8 cellular contexts compared by ENCODE assay signal in genomic region chr17:3695129-3695722, GRCh38. TPM values are rescaled to one million over a fixed set of nuclear protein-coding genes. Genes with fewer than 3 reads are reported as not detected.
DNase-seq lines count a peak whose midpoint lies in the region; ATAC-seq and TF ChIP-seq lines count a peak whose summit lies in the region.

No MANE protein-coding gene starts in this region.

- H2BK5ac ChIP-seq in IMR-90 (ENCODE audit: low read depth, low read length, poor library complexity, severe bottlenecking), result no peak overlapping the region

- H3K9me3 ChIP-seq in IMR-90 (ENCODE audit: control insufficient read depth, insufficient read depth, low read length) (peaks cover 12% of the 10 kb centered on the region), mammary epithelial cell (replicated peaks; ENCODE audit: insufficient read depth, low read length) (peaks cover 6% of the 10 kb centered on the region), thyroid gland (no peaks in the 10 kb centered on the region)

- H3K9me3 Mint-ChIP-seq in mesothelial cell of epicardium, result no peaks in the 10 kb centered on the region

- in situ Hi-C loops in IMR-90 (cut with MboI; ENCODE audit: low sequenced_read_pairs) (no loop called here), mammary epithelial cell (cut with MboI; ENCODE audit: low sequenced_read_pairs in 2 of 2) (no loop called here)

- WGBS in IMR-90 (ENCODE audit: extremely low coverage in 2 of 2, insufficient read length in 1 of 2), 2 experiments, result 0% methylated on average over 3 of the region's 17 CpGs; no CpG with 5 or more reads in 1 of the 2 experiments
- WGBS in mammary epithelial cell (ENCODE audit: low coverage, missing lambda C conversion rate), result 39% methylated on average over 5 of the region's 17 CpGs
- WGBS in thyroid gland, 2 donors, result 0 to 5% methylated on average over 3 to 4 of the region's 17 CpGs

- no peaks in the 10 kb centered on the region for H3K9me1 ChIP-seq in IMR-90 (ENCODE audit: insufficient read depth, low read length)

- CTCF ChIA-PET in BJ (lab: Yijun Ruan, JAX) (interaction anchor here (1.1 to 4.2 kb wide), 2 partner anchors 12 to 159 kb away, joined by 3 to 26 read pairs; no protein-coding TSS in a partner anchor), IMR-90 (lab: Yijun Ruan, JAX) (interaction anchor here (1.0 to 1.1 kb wide), 2 partner anchors 13 to 37 kb away, joined by 3 read pairs; no protein-coding TSS in a partner anchor), mammary epithelial cell (lab: Charles Lee; ENCODE audit: low non-redundant PET) (interaction anchor here (0.5 to 0.8 kb wide), 3 partner anchors 25 to 168 kb away, joined by 3 to 18 read pairs (median 4); no protein-coding TSS in a partner anchor)

- no peak overlapping the region; the same call in 1 of the 2 replicates for H2AK5ac ChIP-seq in IMR-90 (ENCODE audit: low read depth, low read length)

- H3K79me1 ChIP-seq in IMR-90 (ENCODE audit: low read depth in 1 of 2, low read length in 2 of 2), result no peaks in the 10 kb centered on the region

- BruUV-seq in IMR-90 (replicated peaks; lab: Mats Ljungman, UMichigan), result no TSS peak
- no TSS peak for BruUV-seq in mammary epithelial cell (replicated peaks; lab: Mats Ljungman, UMichigan)

- H2BK120ac ChIP-seq in IMR-90 (ENCODE audit: low read depth, low read length), result no peak overlapping the region

- H2AFZ ChIP-seq in IMR-90 (replicated peaks; ENCODE audit: low read length, poor library complexity), result peak overlapping the region; percentile 94
- H2AFZ ChIP-seq in mammary epithelial cell (ENCODE audit: low read depth, low read length), result peak overlapping the region; percentile 73

- H3K36me3 Mint-ChIP-seq in mesothelial cell of epicardium, result no peaks in the 10 kb centered on the region

- H3K4me1 ChIP-seq in IMR-90 (ENCODE audit: control insufficient read depth, insufficient read depth, low read length), result peaks cover 4% of the 10 kb centered on the region; the same call in 1 of the 2 replicates
- H3K4me1 ChIP-seq in mammary epithelial cell (ENCODE audit: insufficient read depth, low read length), result peaks cover 12% of the 10 kb centered on the region
- H3K4me1 ChIP-seq in thyroid gland, result peaks cover 7 to 14% of the 10 kb centered on the region in 2 donors

- peaks cover 73% of the 10 kb centered on the region for H3K27me3 Mint-ChIP-seq in mesothelial cell of epicardium (ENCODE audit: low read depth)

- no peak for TF ChIP-seq POLR2A in IMR-90 (IDR thresholded peaks at IDR 0.05; ENCODE audit: low read depth, low read length)
- TF ChIP-seq POLR2A in thyroid gland (IDR thresholded peaks at IDR 0.05), result no peak

- DNase-seq in BJ (ENCODE audit: low read depth) (no peak), IMR-90 (no peak), mammary epithelial cell (no peak), mesothelial cell of epicardium (ENCODE audit: low spot score in 2 of 2, unreplicated experiment in 2 of 2) (no peak), DMS114 treated with DMSO at 0.1 percent for 48 hours (lab: John Stamatoyannopoulos, UW; ENCODE audit: unreplicated experiment) (no peak), NCI-H1092 treated with DMSO at 0.1 percent for 48 hours (lab: John Stamatoyannopoulos, UW) (no peak), thyroid gland (no peak)

- H4K5ac ChIP-seq in IMR-90 (ENCODE audit: low read depth, low read length), result no peak overlapping the region

- peak overlapping the region; percentile 58 for H3K4me3 ChIP-seq in BJ (ENCODE audit: low read depth, low read length)
- peak overlapping the region; percentile 79 for H3K4me3 ChIP-seq in IMR-90 (ENCODE audit: insufficient read depth, low read depth, low read length)
- peak overlapping the region; percentile 21 to 51 (median 51) for H3K4me3 ChIP-seq in mammary epithelial cell (replicated peaks in 1 of 3; ENCODE audit: insufficient read depth in 1 of 3, low read depth in 2 of 3, low read length in 3 of 3)
- no peak overlapping the region for H3K4me3 ChIP-seq in thyroid gland (replicated peaks in 1 of 3)

- no peaks in the 10 kb centered on the region for H3K79me2 ChIP-seq in mammary epithelial cell (ENCODE audit: insufficient read depth, low read length)

- peak overlapping the region; percentile 90 for H3K4me2 ChIP-seq in IMR-90 (ENCODE audit: low read depth, low read length)
- peak overlapping the region; percentile 96 for H3K4me2 ChIP-seq in mammary epithelial cell (ENCODE audit: insufficient read depth, low read depth, low read length)

- H3K4me1 Mint-ChIP-seq in mesothelial cell of epicardium, result peaks cover 7% of the 10 kb centered on the region

- no peak overlapping the region for H3K56ac ChIP-seq in IMR-90 (ENCODE audit: extremely low read depth, insufficient read depth, low read length)

- dilution Hi-C loops in IMR-90 (cut with HindIII; ENCODE audit: low sequenced_read_pairs, unreplicated experiment), result no loop called here
- dilution Hi-C loops in mammary epithelial cell (cut with HindIII; ENCODE audit: low sequenced_read_pairs), result no loop called here

- H4K20me1 ChIP-seq in IMR-90 (ENCODE audit: insufficient read depth, low read length), result no peaks in the 10 kb centered on the region
- no peaks in the 10 kb centered on the region for H4K20me1 ChIP-seq in mammary epithelial cell (ENCODE audit: insufficient read depth, low read length)

- H4K91ac ChIP-seq in IMR-90 (ENCODE audit: insufficient read depth, low read depth, low read length), result no peak overlapping the region

- no peak overlapping the region for H4K8ac ChIP-seq in IMR-90 (ENCODE audit: low read depth in 2 of 2, low read length in 2 of 2)

- no peak overlapping the region for H3K9ac ChIP-seq in IMR-90 (ENCODE audit: low read depth, low read length)
- no peak overlapping the region for H3K9ac ChIP-seq in mammary epithelial cell (ENCODE audit: insufficient read depth, low read length)

- H3K18ac ChIP-seq in IMR-90 (ENCODE audit: low read depth, low read length), result no peak overlapping the region

- POLR2A ChIA-PET in BJ (lab: Charles Lee), result no interaction called here
- POLR2A ChIA-PET in IMR-90 (lab: Charles Lee; ENCODE audit: unreplicated experiment), result no interaction called here

- TF ChIP-seq RAD21 in IMR-90 (IDR thresholded peaks at IDR 0.05; ENCODE audit: low read length), result no peak

- peak overlapping the region; percentile 38; the same call in 1 of the 2 replicates for H3K23ac ChIP-seq in IMR-90 (ENCODE audit: low read depth, low read length)

- no peak overlapping the region for H3K14ac ChIP-seq in IMR-90 (replicated peaks; ENCODE audit: low read depth, low read length)

- no peak overlapping the region for H3K27ac Mint-ChIP-seq in mesothelial cell of epicardium

- intact Hi-C loops in IMR-90 (cut with micrococcal nuclease) (loop anchor here (1.0 kb wide), 1 partner anchor 39 kb away; no protein-coding TSS in a partner anchor), mammary epithelial cell (cut with micrococcal nuclease) (no loop called here), thyroid gland (cut with DNase I) (no loop called here)

- H2BK15ac ChIP-seq in IMR-90 (ENCODE audit: low read depth, low read length), result no peak overlapping the region

- no peaks in the 10 kb centered on the region for H3K36me3 ChIP-seq in BJ (ENCODE audit: control insufficient read depth, insufficient read depth, low read length)
- no peaks in the 10 kb centered on the region for H3K36me3 ChIP-seq in IMR-90 (ENCODE audit: control insufficient read depth, insufficient read depth, low read length)
- no peaks in the 10 kb centered on the region for H3K36me3 ChIP-seq in mammary epithelial cell (ENCODE audit: insufficient read depth, low read length)
- no peaks in the 10 kb centered on the region for H3K36me3 ChIP-seq in thyroid gland

- peak; percentile 42 for ATAC-seq in IMR-90 (ENCODE audit: low read depth)
- ATAC-seq in HG03442 (IDR thresholded peaks at IDR 0.05; ENCODE audit: unreplicated experiment), result no peak

- no peak overlapping the region for H3K27ac ChIP-seq in IMR-90 (ENCODE audit: insufficient read depth, low read length)
- H3K27ac ChIP-seq in mammary epithelial cell (ENCODE audit: insufficient read depth, low read depth, low read length), result no peak overlapping the region
- no peak overlapping the region for H3K27ac ChIP-seq in thyroid gland

- no peak overlapping the region for H2BK20ac ChIP-seq in IMR-90 (ENCODE audit: low read depth, low read length)

- peak overlapping the region; percentile 55 for H2AK9ac ChIP-seq in IMR-90 (replicated peaks; ENCODE audit: low read depth, low read length, poor library complexity)

- peaks cover 2% of the 10 kb centered on the region; the same call in 1 of the 2 replicates for H3K27me3 ChIP-seq in BJ (ENCODE audit: control insufficient read depth, insufficient read depth, low read length)
- H3K27me3 ChIP-seq in IMR-90 (ENCODE audit: control insufficient read depth, insufficient read depth, low read length), result peaks cover 17% of the 10 kb centered on the region
- peaks cover 9% of the 10 kb centered on the region for H3K27me3 ChIP-seq in mammary epithelial cell (ENCODE audit: insufficient read depth, low read length)
- peaks cover 3% of the 10 kb centered on the region for H3K27me3 ChIP-seq in thyroid gland

- TF ChIP-seq CTCF in BJ (IDR thresholded peaks at IDR 0.05; ENCODE audit: insufficient read depth, low read depth, low read length), result no peak
- no peak for TF ChIP-seq CTCF in IMR-90 (conservative IDR thresholded peaks at IDR 0.05; ENCODE audit: low read depth, low read length)
- no peak for TF ChIP-seq CTCF in mammary epithelial cell (conservative IDR thresholded peaks at IDR 0.05 in 1 of 2, IDR thresholded peaks at IDR 0.05 in 1 of 2; ENCODE audit: extremely low read depth in 1 of 2, insufficient read depth in 1 of 2, low read depth in 1 of 2, low read length in 2 of 2)
- TF ChIP-seq CTCF in mesothelial cell of epicardium (IDR thresholded peaks at IDR 0.05; ENCODE audit: unreplicated experiment), result no peak
- no peak for TF ChIP-seq CTCF in thyroid gland (IDR thresholded peaks at IDR 0.05)

- no peak overlapping the region for H3K4ac ChIP-seq in IMR-90 (ENCODE audit: low read depth, low read length)

- H3K4me3 Mint-ChIP-seq in mesothelial cell of epicardium, result peak overlapping the region; percentile 54

RNA-seq across cellular contexts. Expression of gene P2RX5, which starts 0.7 kb away (rescaled TPM):
- polyA plus RNA-seq in BJ (2011; rRNA removed) (5.0 and 6.5 TPM in 2 replicates), IMR-90 (2012; rRNA removed) (3.5 and 3.7 TPM in 2 replicates), mammary epithelial cell (4.7 TPM)
- 3.7 and 5.6 TPM in 2 replicates for polyA minus RNA-seq in BJ (2011; rRNA and poly(A)+ RNA removed)
- total RNA-seq in IMR-90 (2012; rRNA removed) (1.7 and 1.8 TPM in 2 replicates), mammary epithelial cell (1 to 10 TPM; 3.0 to 4.5 TPM), mesothelial cell of epicardium (0.18 to 0.66 TPM (median 0.24 TPM) in 3 replicates), thyroid gland (under 1 TPM in 1 of 4 donors, not detected in 3; 0.54 TPM)
- polyA plus RNA-seq in IMR-90 (2012; cell fraction: cytosol; rRNA removed), result 2.1 and 4.3 TPM in 2 replicates
- polyA plus RNA-seq in IMR-90 (2012; cell fraction: nucleus; rRNA removed; ENCODE audit: low replicate concordance), result 4.0 and 4.2 TPM in 2 replicates
- polyA minus RNA-seq in mammary epithelial cell, result 1.7 TPM

RNA-seq across cellular contexts. Expression of gene EMC6, which starts 26.6 kb away (rescaled TPM):
- polyA plus RNA-seq in BJ (2011; rRNA removed) (38.6 and 42.2 TPM in 2 replicates), IMR-90 (2012; rRNA removed) (80.5 and 84.4 TPM in 2 replicates), mammary epithelial cell (61.8 TPM)
- 3.8 and 5.6 TPM in 2 replicates for polyA minus RNA-seq in BJ (2011; rRNA and poly(A)+ RNA removed)
- total RNA-seq in IMR-90 (2012; rRNA removed) (10.8 and 10.9 TPM in 2 replicates), mammary epithelial cell (10 to 100 TPM; 11.0 to 57.9 TPM), mesothelial cell of epicardium (33.1 to 36.5 TPM (median 33.6 TPM) in 3 replicates), thyroid gland (10 to 100 TPM in 2 of 4 donors, 1 to 10 TPM in 2; 4.1 to 17.3 (median 11.5) TPM)
- polyA plus RNA-seq in IMR-90 (2012; cell fraction: cytosol; rRNA removed), result 22.8 and 105 TPM in 2 replicates
- 23.6 and 35.6 TPM in 2 replicates for polyA plus RNA-seq in IMR-90 (2012; cell fraction: nucleus; rRNA removed; ENCODE audit: low replicate concordance)
- 4.9 TPM for polyA minus RNA-seq in mammary epithelial cell

RNA-seq across cellular contexts. Expression of gene TAX1BP3, which starts 26.8 kb away (rescaled TPM):
- polyA plus RNA-seq in BJ (2011; rRNA removed), result 137 and 207 TPM in 2 replicates
- polyA minus RNA-seq in BJ (2011; rRNA and poly(A)+ RNA removed), result 121 and 167 TPM in 2 replicates
- 146 and 170 TPM in 2 replicates for total RNA-seq in IMR-90 (2012; rRNA removed)
- polyA plus RNA-seq in IMR-90 (2012; rRNA removed), result 176 and 196 TPM in 2 replicates
- polyA plus RNA-seq in IMR-90 (2012; cell fraction: cytosol; rRNA removed), result 234 and 272 TPM in 2 replicates
- polyA plus RNA-seq in IMR-90 (2012; cell fraction: nucleus; rRNA removed; ENCODE audit: low replicate concordance), result 101 and 135 TPM in 2 replicates
- 100 to 1,000 TPM; 188 to 213 TPM for total RNA-seq in mammary epithelial cell
- 141 TPM for polyA plus RNA-seq in mammary epithelial cell
- polyA minus RNA-seq in mammary epithelial cell, result 78.6 TPM
- 133 to 136 TPM (median 135 TPM) in 3 replicates for total RNA-seq in mesothelial cell of epicardium
- total RNA-seq in thyroid gland, result 100 to 1,000 TPM in 2 of 4 donors, 10 to 100 TPM in 2; 62.9 to 151 (median 120) TPM

RNA-seq across cellular contexts. Expression of gene HASPIN, which starts 28.5 kb away (rescaled TPM):
- polyA plus RNA-seq in BJ (2011; rRNA removed), result 2.1 and 2.9 TPM in 2 replicates
- polyA minus RNA-seq in BJ (2011; rRNA and poly(A)+ RNA removed), result 3.1 and 4.4 TPM in 2 replicates
- 3.9 and 4.3 TPM in 2 replicates for total RNA-seq in IMR-90 (2012; rRNA removed)
- 1.9 and 2.2 TPM in 2 replicates for polyA plus RNA-seq in IMR-90 (2012; rRNA removed)
- polyA plus RNA-seq in IMR-90 (2012; cell fraction: cytosol; rRNA removed), result 0.88 and 1.1 TPM in 2 replicates
- polyA plus RNA-seq in IMR-90 (2012; cell fraction: nucleus; rRNA removed; ENCODE audit: low replicate concordance), result 0.55 and 0.58 TPM in 2 replicates
- total RNA-seq in mammary epithelial cell, result 1 to 10 TPM; 2.0 to 8.9 TPM
- 7.6 TPM for polyA plus RNA-seq in mammary epithelial cell
- 15.6 TPM for polyA minus RNA-seq in mammary epithelial cell
- total RNA-seq in mesothelial cell of epicardium, result 4.2 to 5.2 TPM (median 4.4 TPM) in 3 replicates
- under 1 TPM in 2 of 4 donors, not detected in 2; 0.13 to 0.21 TPM for total RNA-seq in thyroid gland

RNA-seq across cellular contexts. Expression of gene CTNS, which starts 58.7 kb away (rescaled TPM):
- polyA plus RNA-seq in BJ (2011; rRNA removed) (4.9 and 5.0 TPM in 2 replicates), IMR-90 (2012; rRNA removed) (4.7 and 5.3 TPM in 2 replicates), mammary epithelial cell (9.7 TPM)
- polyA minus RNA-seq in BJ (2011; rRNA and poly(A)+ RNA removed), result 5.4 and 6.2 TPM in 2 replicates
- total RNA-seq in IMR-90 (2012; rRNA removed) (4.7 and 6.9 TPM in 2 replicates), mammary epithelial cell (10 to 100 TPM; 16.9 to 18.8 TPM), mesothelial cell of epicardium (11.1 to 13.4 TPM (median 12.0 TPM) in 3 replicates), thyroid gland (10 to 100 TPM; 21.4 to 36.6 (median 28.6) TPM)
- polyA plus RNA-seq in IMR-90 (2012; cell fraction: cytosol; rRNA removed), result 3.1 and 5.1 TPM in 2 replicates
- 8.7 and 9.4 TPM in 2 replicates for polyA plus RNA-seq in IMR-90 (2012; cell fraction: nucleus; rRNA removed; ENCODE audit: low replicate concordance)
- 2.1 TPM for polyA minus RNA-seq in mammary epithelial cell

Comparison
In these comparisons a context has a peak if more than half of its experiments do, and no peak if none do; other contexts are left out.
1. H3K4me3 ChIP-seq: peak in BJ (single experiment), IMR-90 (single experiment) and mammary epithelial cell (3 of 3); none in thyroid gland (0 of 3).